1 cellular context compared by ENCODE assay signal in genomic region chr3:42831321-42831713, GRCh38.
A peak's percentile ranks its signal among the peaks of the same experiment; 100 is the strongest.
TF ChIP-seq lines count a peak whose summit lies in the region.

No MANE protein-coding gene starts in this region.

TF ChIP-seq in HepG2, 621 proteins besides CTCF, POLR2A, EP300 and RAD21 (continued from another document and continues in another):
- TF ChIP-seq LCORL (IDR thresholded peaks at IDR 0.05) (no peak), LCORL (CRISPR knock-in tag; IDR thresholded peaks at IDR 0.05) (0 out of 2 replicates have a peak, but pooled peaks have one; percentile 25), GABPB1 (CRISPR knock-in tag; IDR thresholded peaks at IDR 0.05) (no peak), SP140L (CRISPR knock-in tag; IDR thresholded peaks at IDR 0.05; ENCODE audit: borderline replicate concordance) (no peak), ZNF446 (CRISPR knock-in tag; IDR thresholded peaks at IDR 0.05) (no peak), BCL6 (CRISPR knock-in tag; IDR thresholded peaks at IDR 0.05) (peak; percentile 31; the same call in 1 of the 2 replicates), FOSL1 (CRISPR knock-in tag; IDR thresholded peaks at IDR 0.05; ENCODE audit: borderline replicate concordance) (no peak), SMAD3 (CRISPR knock-in tag; IDR thresholded peaks at IDR 0.05) (no peak), XRCC5 (optimal IDR thresholded peaks at IDR 0.05; ENCODE audit: low read length) (peak; percentile 50), WIZ (CRISPR knock-in tag; IDR thresholded peaks at IDR 0.05) (no peak), GLI4 (CRISPR knock-in tag; IDR thresholded peaks at IDR 0.05; ENCODE audit: borderline replicate concordance) (no peak), ZNF558 (CRISPR knock-in tag; IDR thresholded peaks at IDR 0.05; ENCODE audit: borderline replicate concordance) (no peak), SALL2 (CRISPR knock-in tag; IDR thresholded peaks at IDR 0.05) (no peak), ZNF335 (CRISPR knock-in tag; IDR thresholded peaks at IDR 0.05) (0 out of 2 replicates have a peak, but pooled peaks have one; percentile 45), ZNF589 (CRISPR knock-in tag; conservative IDR thresholded peaks at IDR 0.05) (no peak), NFYB (CRISPR knock-in tag; IDR thresholded peaks at IDR 0.05) (peak; percentile 41), ZNF17 (CRISPR knock-in tag; IDR thresholded peaks at IDR 0.05) (no peak), THRA (CRISPR knock-in tag; IDR thresholded peaks at IDR 0.05; ENCODE audit: borderline replicate concordance) (no peak), ZNF841 (CRISPR knock-in tag; IDR thresholded peaks at IDR 0.05; ENCODE audit: borderline replicate concordance) (no peak), CCDC6 (CRISPR knock-in tag; IDR thresholded peaks at IDR 0.05) (0 out of 2 replicates have a peak, but pooled peaks have one; percentile 29), TFAP4 (IDR thresholded peaks at IDR 0.05; ENCODE audit: borderline replicate concordance, low read depth) (peak; percentile 79), SRF (IDR thresholded peaks at IDR 0.05; ENCODE audit: low read depth, low read length) (no peak), ZNF782 (CRISPR knock-in tag; IDR thresholded peaks at IDR 0.05; ENCODE audit: borderline replicate concordance) (no peak), NKX3-1 (CRISPR knock-in tag; IDR thresholded peaks at IDR 0.05) (no peak), ZBTB38 (CRISPR knock-in tag; IDR thresholded peaks at IDR 0.05) (no peak), SOX6 (IDR thresholded peaks at IDR 0.05) (no peak), SOX6 (CRISPR knock-in tag; IDR thresholded peaks at IDR 0.05) (0 out of 2 replicates have a peak, but pooled peaks have one; percentile 10), ZNF296 (CRISPR knock-in tag; conservative IDR thresholded peaks at IDR 0.05) (no peak), ZNF775 (CRISPR knock-in tag; IDR thresholded peaks at IDR 0.05; ENCODE audit: borderline replicate concordance) (no peak), KDM4B (CRISPR knock-in tag; IDR thresholded peaks at IDR 0.05) (peak; percentile 53; the same call in 1 of the 2 replicates), ZNF563 (CRISPR knock-in tag; IDR thresholded peaks at IDR 0.05) (no peak), TAF1 (CRISPR knock-in tag; IDR thresholded peaks at IDR 0.05) (no peak), SKIL (CRISPR knock-in tag; IDR thresholded peaks at IDR 0.05; ENCODE audit: borderline replicate concordance) (no peak), KDM6A (CRISPR knock-in tag; IDR thresholded peaks at IDR 0.05; ENCODE audit: low read depth) (no peak), ZNF549 (CRISPR knock-in tag; IDR thresholded peaks at IDR 0.05) (no peak), ZSCAN21 (CRISPR knock-in tag; IDR thresholded peaks at IDR 0.05; ENCODE audit: borderline replicate concordance) (no peak), SNAPC2 (CRISPR knock-in tag; IDR thresholded peaks at IDR 0.05) (no peak), SALL1 (CRISPR knock-in tag; IDR thresholded peaks at IDR 0.05) (peak; percentile 46; the same call in 1 of the 2 replicates), MIXL1 (CRISPR knock-in tag; IDR thresholded peaks at IDR 0.05) (no peak), KDM2A (CRISPR knock-in tag; IDR thresholded peaks at IDR 0.05; ENCODE audit: borderline replicate concordance, low read depth) (peak; percentile 50; the same call in 1 of the 2 replicates), ZNF280B (CRISPR knock-in tag; IDR thresholded peaks at IDR 0.05; ENCODE audit: borderline replicate concordance) (no peak), ZNF850 (CRISPR knock-in tag; conservative IDR thresholded peaks at IDR 0.05) (no peak), ZNF883 (CRISPR knock-in tag; IDR thresholded peaks at IDR 0.05; ENCODE audit: not compliant biosample characterization) (no peak), CEBPB (IDR thresholded peaks at IDR 0.05; ENCODE audit: borderline replicate concordance, low read depth, low read length) (no peak), MYPOP (CRISPR knock-in tag; IDR thresholded peaks at IDR 0.05) (peak; percentile 25; the same call in 1 of the 2 replicates), ZFP36 (IDR thresholded peaks at IDR 0.05; ENCODE audit: borderline replicate concordance, low read depth, low read length, partially characterized antibody) (no peak), HOMEZ (CRISPR knock-in tag; IDR thresholded peaks at IDR 0.05; ENCODE audit: low read depth) (0 out of 2 replicates have a peak, but pooled peaks have one; percentile 56), IKZF4 (CRISPR knock-in tag; IDR thresholded peaks at IDR 0.05; ENCODE audit: borderline replicate concordance, low read depth, not compliant biosample characterization) (no peak), CBX5 (CRISPR knock-in tag; IDR thresholded peaks at IDR 0.05; ENCODE audit: borderline replicate concordance) (0 out of 2 replicates have a peak, but pooled peaks have one; percentile 44), JARID2 (CRISPR knock-in tag; IDR thresholded peaks at IDR 0.05; ENCODE audit: insufficient replicate concordance) (peak; percentile 31), ZNF83 (CRISPR knock-in tag; IDR thresholded peaks at IDR 0.05; ENCODE audit: borderline replicate concordance) (no peak), ZNF580 (CRISPR knock-in tag; IDR thresholded peaks at IDR 0.05; ENCODE audit: borderline replicate concordance, low read depth) (peak; percentile 35; the same call in 1 of the 2 replicates), CREB1 (IDR thresholded peaks at IDR 0.05) (no peak), CREB1 (CRISPR knock-in tag; IDR thresholded peaks at IDR 0.05) (peak; percentile 52; the same call in 1 of the 2 replicates), CC2D1A (CRISPR knock-in tag; IDR thresholded peaks at IDR 0.05) (no peak), ZNF629 (CRISPR knock-in tag; conservative IDR thresholded peaks at IDR 0.05) (no peak), RXRB (CRISPR knock-in tag; IDR thresholded peaks at IDR 0.05; ENCODE audit: borderline replicate concordance) (peak; percentile 25; the same call in 1 of the 2 replicates), ZMAT5 (CRISPR knock-in tag; IDR thresholded peaks at IDR 0.05; ENCODE audit: borderline replicate concordance, low read depth) (no peak), ZNF280D (CRISPR knock-in tag; IDR thresholded peaks at IDR 0.05) (no peak), HIC2 (CRISPR knock-in tag; IDR thresholded peaks at IDR 0.05; ENCODE audit: low read depth) (peak; percentile 30; the same call in 1 of the 2 replicates), PCBP1 (IDR thresholded peaks at IDR 0.05; ENCODE audit: borderline replicate concordance, low read depth, low read length) (no peak)
